ENCODE assay signal across 1 cellular context in the genomic region with DNA sequence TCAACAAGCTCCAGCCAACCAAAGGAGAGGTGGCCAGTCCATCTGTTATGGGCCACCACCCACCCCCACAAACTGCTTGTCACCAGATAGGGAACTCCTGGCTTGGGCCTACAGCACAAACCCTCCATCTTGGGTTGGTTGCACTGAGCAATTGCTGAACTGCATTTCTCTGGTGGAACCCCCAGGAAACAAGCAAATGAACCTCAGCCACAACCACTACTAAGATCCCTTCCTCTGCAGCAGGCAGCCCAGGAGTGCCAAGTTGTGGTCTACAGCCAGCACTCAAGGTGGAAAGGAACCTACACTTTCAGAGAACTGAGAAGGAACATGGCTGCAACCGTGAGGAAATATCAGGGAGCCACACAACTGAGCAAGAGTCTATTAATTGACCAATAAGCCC.
TF ChIP-seq lines count a peak whose summit lies in the region.

No MANE protein-coding gene starts in this region.

TF ChIP-seq in H1, 55 proteins besides CTCF, POLR2A, EP300 and RAD21:
- no peak for TF ChIP-seq HDAC6 (IDR thresholded peaks at IDR 0.05; ENCODE audit: low read depth, low read length)
